12 cellular contexts compared by ENCODE assay signal in genomic region chr1:204448321-204448964, GRCh38. TPM values are rescaled to one million over a fixed set of nuclear protein-coding genes. Genes with fewer than 3 reads are reported as not detected.
DNase-seq lines count a peak whose midpoint lies in the region; ATAC-seq and TF ChIP-seq lines count a peak whose summit lies in the region.
"Had no signal": no experiment of that assay in that cellular context is flagged by ENCODE, and none has a peak within 500 bp of the region (broad histone marks: within the 10 kb centered on the region; RNA-seq: fewer than 3 reads in every experiment).

No MANE protein-coding gene starts in this region.

- peaks cover 57% of the 10 kb centered on the region for H3K4me1 Mint-ChIP-seq in memory B cell

- peak overlapping the region in 3 of 11 experiments; percentile 36 to 48 (median 37); a peak in 7 of 22 replicates for H3K9ac ChIP-seq in BLaER1 treated with 17β-estradiol and CSF1 and Interleukin-3, amounts not matched to agents 10 nM and 100 nM
- no peak overlapping the region for H3K9ac ChIP-seq in HCT116 (ENCODE audit: low read length)

- H3K4me1 ChIP-seq in BLaER1 treated with 17β-estradiol and CSF1 and Interleukin-3, amounts not matched to agents 10 nM and 100 nM: peaks cover 70 to 80% (median 78%) of the 10 kb centered on the region in 10 experiments
- peaks cover 17 to 45% of the 10 kb centered on the region in 2 experiments for H3K4me1 ChIP-seq in HCT116 (ENCODE audit: control insufficient read depth in 1 of 2, insufficient read depth in 2 of 2, low read length in 2 of 2)
- H3K4me1 ChIP-seq: pancreas had no signal

- H3K27ac Mint-ChIP-seq in memory B cell: peak overlapping the region; percentile 98

- peak overlapping the region in 8 of 11 experiments; percentile 25 to 74 (median 60); a peak in 16 of 22 replicates for H3K27ac ChIP-seq in BLaER1 treated with 17β-estradiol and CSF1 and Interleukin-3, amounts not matched to agents 10 nM and 100 nM
- no peak overlapping the region for H3K27ac ChIP-seq in HCT116 (ENCODE audit: low read depth, low read length)
- H3K27ac ChIP-seq: pancreas had no signal

- no peak for TF ChIP-seq POLR2A in HCT116 (IDR thresholded peaks at IDR 0.05; ENCODE audit: borderline replicate concordance, extremely low read depth, insufficient read depth, insufficient read length)

- TF ChIP-seq RAD21 in HCT116 (IDR thresholded peaks at IDR 0.05; ENCODE audit: low read depth): no peak; the same call in 1 of the 2 replicates

- POLR2A ChIA-PET in HCT116 (lab: Charles Lee): interaction anchor here (1.1 kb wide), 1 partner anchor 17 kb away, joined by 3 read pairs; no protein-coding TSS in a partner anchor

- H4K20me1 ChIP-seq in BLaER1 treated with 17β-estradiol and CSF1 and Interleukin-3, amounts not matched to agents 10 nM and 100 nM: peaks cover 0 to 6% (median 0%) of the 10 kb centered on the region in 11 experiments; a peak in 4 of 22 replicates
- no peaks in the 10 kb centered on the region for H4K20me1 ChIP-seq in HCT116 (ENCODE audit: insufficient read depth)

- no peak overlapping the region for H3K4me3 ChIP-seq in BLaER1 treated with 17β-estradiol and CSF1 and Interleukin-3, amounts not matched to agents 10 nM and 100 nM
- H3K4me3 ChIP-seq in HCT116 (replicated peaks in 1 of 2; ENCODE audit: low read depth in 1 of 2, low read length in 2 of 2): no peak overlapping the region
- H3K4me3 ChIP-seq: cardiac muscle cell, pancreas had no signal

- H3K9me3 Mint-ChIP-seq in memory B cell: no peaks in the 10 kb centered on the region

- intact Hi-C loops in HCT116 (cut with micrococcal nuclease): loop anchor here (1.0 to 5.0 kb wide), 2 partner anchors 46 to 359 kb away; partner anchors contain the start of gene PIK3C2B

- peak overlapping the region; percentile 39 for H3K4me3 Mint-ChIP-seq in memory B cell

- no peak for TF ChIP-seq CTCF in HCT116 (IDR thresholded peaks at IDR 0.05 in 2 of 3, conservative IDR thresholded peaks at IDR 0.05 in 1 of 3; ENCODE audit: borderline replicate concordance in 1 of 3, insufficient read depth in 1 of 3, low read depth in 2 of 3, low read length in 2 of 3)

- DNase-seq in HCT116 (ENCODE audit: low read depth, low spot score) (peak; percentile 42), UCSD-AML1 (lab: John Stamatoyannopoulos, UW; ENCODE audit: unreplicated experiment) (peak; percentile 26), memory B cell (ENCODE audit: low spot score in 2 of 2) (no peak), NCI-H1930 (lab: John Stamatoyannopoulos, UW) (no peak), NCI-H1694 (lab: John Stamatoyannopoulos, UW) (no peak)
- DNase-seq: pancreas, SW 1271 had no signal

- H3K36me3 Mint-ChIP-seq in memory B cell: peaks cover 41% of the 10 kb centered on the region

- RAD21 ChIA-PET in HCT116 (lab: Charles Lee; ENCODE audit: low non-redundant PET in 1 of 2, low total read pairs in 2 of 2, uncharacterized antibody in 2 of 2, unreplicated experiment in 2 of 2): interaction anchor here in 1 of 2 experiments (1.3 kb wide), 1 partner anchor 55 kb away, joined by 5 read pairs; no protein-coding TSS in a partner anchor

- no peaks in the 10 kb centered on the region for H3K79me2 ChIP-seq in HCT116 (ENCODE audit: insufficient read depth, low read length)

- H3K9me3 ChIP-seq in BLaER1 treated with 17β-estradiol and CSF1 and Interleukin-3, amounts not matched to agents 10 nM and 100 nM (replicated peaks in 1 of 11): no peaks in the 10 kb centered on the region
- H3K9me3 ChIP-seq in HCT116 (ENCODE audit: control insufficient read depth in 1 of 2, insufficient read depth in 1 of 2, low read depth in 1 of 2, low read length in 2 of 2): no peaks in the 10 kb centered on the region
- H3K9me3 ChIP-seq: pancreas had no signal

- no peak overlapping the region for H2AFZ ChIP-seq in HCT116 (ENCODE audit: low read depth, low read length, poor library complexity, severe bottlenecking)

- CTCF ChIA-PET in HCT116 (lab: Charles Lee): interaction anchor here (1.5 to 3.1 kb wide), 3 partner anchors 17 to 55 kb away, joined by 3 to 33 read pairs (median 17); no protein-coding TSS in a partner anchor

- H3K4me2 ChIP-seq in BLaER1 treated with 17β-estradiol and CSF1 and Interleukin-3, amounts not matched to agents 10 nM and 100 nM: peak overlapping the region; percentile 42 to 90 (median 81)
- peak overlapping the region; percentile 34 for H3K4me2 ChIP-seq in HCT116 (ENCODE audit: low read length)

- ATAC-seq in HCT116 (peak; percentile 59), memory B cell (ENCODE audit: low read depth) (no peak), GM18858 (IDR thresholded peaks at IDR 0.05; ENCODE audit: unreplicated experiment) (no peak), GM19467 (IDR thresholded peaks at IDR 0.05; ENCODE audit: unreplicated experiment) (no peak)
- ATAC-seq: HepG2, pancreas had no signal

- H3K9me2 ChIP-seq in HCT116 (ENCODE audit: insufficient read depth): no peaks in the 10 kb centered on the region

- peaks cover 41 to 98% (median 87%) of the 10 kb centered on the region in 11 experiments for H3K36me3 ChIP-seq in BLaER1 treated with 17β-estradiol and CSF1 and Interleukin-3, amounts not matched to agents 10 nM and 100 nM
- H3K36me3 ChIP-seq in HCT116 (ENCODE audit: control insufficient read depth in 1 of 2, insufficient read depth in 2 of 2, low read length in 2 of 2): peaks cover 0 to 2% of the 10 kb centered on the region in 2 experiments; a peak in 1 of 4 replicates

- BruUV-seq in HCT116 (replicated peaks; lab: Mats Ljungman, UMichigan): no TSS peak

- H3K27me3 ChIP-seq in BLaER1 treated with 17β-estradiol and CSF1 and Interleukin-3, amounts not matched to agents 10 nM and 100 nM: no peaks in the 10 kb centered on the region
- no peaks in the 10 kb centered on the region for H3K27me3 ChIP-seq in HCT116 (ENCODE audit: insufficient read depth, low read length)
- H3K27me3 ChIP-seq: cardiac muscle cell, pancreas had no signal

- H3K27me3 Mint-ChIP-seq in memory B cell: no peaks in the 10 kb centered on the region

TF ChIP-seq in HCT116, 20 proteins besides CTCF, POLR2A, EP300 and RAD21:
- TF ChIP-seq FOSL1 (IDR thresholded peaks at IDR 0.05; ENCODE audit: low read depth) (peak; percentile 20; the same call in 1 of the 2 replicates), SP1 (IDR thresholded peaks at IDR 0.05; ENCODE audit: low read depth) (peak; percentile 54), POLR2AphosphoS5 (IDR thresholded peaks at IDR 0.05; ENCODE audit: low read depth, low read length) (no peak)

RNA-seq across cellular contexts. Expression of gene PPP1R15B, which starts 36.8 kb away (rescaled TPM):
- 69.3 TPM for total RNA-seq in HCT116 (2021; ENCODE audit: unreplicated experiment)
- 22.4 and 25.6 TPM in 2 replicates for polyA plus RNA-seq in HCT116 (2012)

RNA-seq across cellular contexts. Expression of gene PIK3C2B, which starts 46.2 kb away (rescaled TPM):
- 17.4 TPM for total RNA-seq in HCT116 (2021; ENCODE audit: unreplicated experiment)
- polyA plus RNA-seq in HCT116 (2012): 6.9 and 8.9 TPM in 2 replicates

Comparison
In these comparisons a context has a peak if more than half of its experiments do, and no peak if none do; other contexts are left out.
1. DNase-seq: peak in HCT116 (single experiment) and UCSD-AML1 (single experiment); none in memory B cell (0 of 2), NCI-H1930 (0 of 2) and NCI-H1694 (single experiment).